ENCODE assay signal across 8 cellular contexts in the genomic region with DNA sequence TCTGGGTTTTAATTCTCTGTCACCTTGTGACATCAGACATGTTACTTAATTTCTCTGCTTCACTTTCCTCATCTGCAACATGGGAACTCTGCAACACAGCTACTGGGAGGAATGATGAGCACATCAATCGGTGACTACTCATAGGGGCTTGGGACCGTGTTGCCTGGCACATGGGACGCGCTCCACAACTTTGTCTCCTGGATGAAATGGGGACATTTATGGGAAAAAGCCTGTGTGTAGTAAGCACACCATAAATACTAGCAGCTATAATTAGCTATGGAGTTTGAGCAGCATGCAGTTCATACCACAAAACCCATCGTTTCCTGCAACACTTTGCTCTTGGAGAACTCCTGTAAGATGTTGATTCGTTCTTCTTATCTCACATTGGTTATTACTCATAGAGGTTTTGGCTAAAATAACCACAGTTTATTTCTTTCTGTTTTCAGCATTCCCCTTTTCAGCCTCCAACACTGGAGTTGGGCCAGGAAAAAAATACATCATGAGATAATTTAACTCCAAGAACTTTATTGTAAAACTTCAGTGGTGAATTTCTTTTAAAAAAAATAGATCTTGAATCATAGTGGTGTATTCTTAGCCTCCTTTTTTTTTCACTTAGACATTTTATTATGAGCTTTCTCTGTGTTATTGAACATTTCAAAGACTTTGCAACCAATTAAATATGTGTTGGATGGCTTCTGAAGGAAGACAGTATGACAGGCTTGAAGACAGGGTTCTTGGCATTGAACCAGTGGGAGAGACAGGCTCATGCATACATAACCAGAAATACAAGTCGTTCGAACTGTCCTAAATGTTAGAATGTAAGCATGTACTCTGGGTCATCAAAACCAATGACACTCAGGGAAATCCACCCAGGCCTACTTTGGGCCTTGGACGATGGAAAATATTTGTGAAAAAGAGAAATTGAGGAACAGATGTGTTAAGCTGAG.
DNase-seq lines count a peak whose midpoint lies in the region; ATAC-seq and TF ChIP-seq lines count a peak whose summit lies in the region.

No MANE protein-coding gene starts in this region.

- no peak overlapping the region for H3K9ac ChIP-seq in mammary epithelial cell (ENCODE audit: insufficient read depth, low read length)

- H3K27ac ChIP-seq in mammary epithelial cell (ENCODE audit: insufficient read depth, low read depth, low read length), result no peak overlapping the region

- H3K79me2 ChIP-seq in mammary epithelial cell (ENCODE audit: insufficient read depth, low read length), result no peaks in the 10 kb centered on the region

- peaks cover 3% of the 10 kb centered on the region for H3K27me3 ChIP-seq in mammary epithelial cell (ENCODE audit: insufficient read depth, low read length)

- peaks cover 53 to 91% (median 71%) of the 10 kb centered on the region in 3 donors for H3K4me1 Mint-ChIP-seq in naive B cell

- no peak overlapping the region for H3K4me3 ChIP-seq in mammary epithelial cell (replicated peaks in 1 of 3; ENCODE audit: insufficient read depth in 1 of 3, low read depth in 2 of 3, low read length in 3 of 3)

- dilution Hi-C loops in mammary epithelial cell (cut with HindIII; ENCODE audit: low sequenced_read_pairs), result no loop called here

- 51% methylated on average over 9 of the region's 9 CpGs for WGBS in mammary epithelial cell (ENCODE audit: low coverage, missing lambda C conversion rate)

- peaks cover 5 to 15% of the 10 kb centered on the region in 2 donors for H3K36me3 Mint-ChIP-seq in naive B cell

- no peak overlapping the region for H2AFZ ChIP-seq in mammary epithelial cell (ENCODE audit: low read depth, low read length)

- ATAC-seq in naive B cell (ENCODE audit: low read depth in 2 of 2) (no peak), HG03135 (IDR thresholded peaks at IDR 0.05; ENCODE audit: unreplicated experiment) (no peak)

- peak overlapping the region in 5 of 8 donors; percentile 17 to 74 (median 29) for H3K4me3 Mint-ChIP-seq in naive B cell

- in situ Hi-C loops in mammary epithelial cell (cut with MboI; ENCODE audit: low sequenced_read_pairs in 2 of 2), result no loop called here

- H3K36me3 ChIP-seq in mammary epithelial cell (ENCODE audit: insufficient read depth, low read length), result no peaks in the 10 kb centered on the region

- no peaks in the 10 kb centered on the region for H3K9me3 ChIP-seq in mammary epithelial cell (replicated peaks; ENCODE audit: insufficient read depth, low read length)

- CTCF ChIA-PET in mammary epithelial cell (lab: Charles Lee; ENCODE audit: low non-redundant PET), result no interaction called here

- no TSS peak for BruUV-seq in mammary epithelial cell (replicated peaks; lab: Mats Ljungman, UMichigan)

- no peak overlapping the region for H3K4me2 ChIP-seq in mammary epithelial cell (ENCODE audit: insufficient read depth, low read depth, low read length)

- DNase-seq in activated CD8-positive, alpha-beta memory T cell treated with anti-CD3 and anti-CD28 coated beads for 24 hours, result peak; percentile 78
- no peak for DNase-seq in activated CD8-positive, alpha-beta memory T cell treated with anti-CD3 and anti-CD28 coated beads, Interleukin-2, amount 50 U/mL, for 4 hours
- peak; percentile 32 for DNase-seq in NOMO-1 treated with dmso at 0.1 percent for 144 hours (lab: John Stamatoyannopoulos, UW; ENCODE audit: unreplicated experiment)
- peak; percentile 67 for DNase-seq in mammary epithelial cell
- DNase-seq in naive B cell, result no peak
- no peak for DNase-seq in NCI-H526 treated with DMSO at 0.1 percent for 48 hours (lab: John Stamatoyannopoulos, UW)
- no peak for DNase-seq in NCI-H2029 treated with DMSO at 0.1 percent for 48 hours (lab: John Stamatoyannopoulos, UW)

- H4K20me1 ChIP-seq in mammary epithelial cell (ENCODE audit: insufficient read depth, low read length), result no peaks in the 10 kb centered on the region

- intact Hi-C loops in mammary epithelial cell (cut with micrococcal nuclease), result no loop called here

- peaks cover 0 to 5% (median 4%) of the 10 kb centered on the region in 7 donors for H3K9me3 Mint-ChIP-seq in naive B cell

- no peaks in the 10 kb centered on the region for H3K4me1 ChIP-seq in mammary epithelial cell (ENCODE audit: insufficient read depth, low read length)

- TF ChIP-seq CTCF in mammary epithelial cell (conservative IDR thresholded peaks at IDR 0.05 in 1 of 2, IDR thresholded peaks at IDR 0.05 in 1 of 2; ENCODE audit: extremely low read depth in 1 of 2, insufficient read depth in 1 of 2, low read depth in 1 of 2, low read length in 2 of 2), result no peak

- no peaks in the 10 kb centered on the region for H3K27me3 Mint-ChIP-seq in naive B cell

- H3K27ac Mint-ChIP-seq in naive B cell, result peak overlapping the region in 5 of 6 donors; percentile 42 to 83 (median 53)

Comparison
In these comparisons a context has a peak if more than half of its experiments do, and no peak if none do; other contexts are left out.
1. DNase-seq: peak in activated CD8-positive, alpha-beta memory T cell treated with anti-CD3 and anti-CD28 coated beads for 24 hours (single experiment), NOMO-1 treated with dmso at 0.1 percent for 144 hours (single experiment) and mammary epithelial cell (single experiment); none in activated CD8-positive, alpha-beta memory T cell treated with anti-CD3 and anti-CD28 coated beads, Interleukin-2, amount 50 U/mL, for 4 hours (single experiment), naive B cell (single experiment), NCI-H526 treated with DMSO at 0.1 percent for 48 hours (single experiment) and NCI-H2029 treated with DMSO at 0.1 percent for 48 hours (single experiment).